In genomic region chr19:49913720-49914119, GRCh38 we compare ENCODE assay signal across 1 cellular context.
TF ChIP-seq lines count a peak whose summit lies in the region.

No MANE protein-coding gene starts in this region.

TF ChIP-seq in GM23338, 12 proteins besides CTCF, POLR2A, EP300 and RAD21:
- no peak for TF ChIP-seq REST (IDR thresholded peaks at IDR 0.05; ENCODE audit: unreplicated experiment)
- TF ChIP-seq STAT1 (IDR thresholded peaks at IDR 0.05; ENCODE audit: unreplicated experiment), result no peak
- no peak for TF ChIP-seq NANOG (IDR thresholded peaks at IDR 0.05; ENCODE audit: borderline replicate concordance)
- no peak for TF ChIP-seq CREB1 (CRISPR knock-in tag; IDR thresholded peaks at IDR 0.05; ENCODE audit: low read depth)
- TF ChIP-seq JUNB (IDR thresholded peaks at IDR 0.05; ENCODE audit: unreplicated experiment), result no peak
- TF ChIP-seq ETS1 (IDR thresholded peaks at IDR 0.05), result no peak
- TF ChIP-seq ZNF331 (CRISPR knock-in tag; IDR thresholded peaks at IDR 0.05; ENCODE audit: low read depth), result no peak
- no peak for TF ChIP-seq POLR2AphosphoS5 (IDR thresholded peaks at IDR 0.05; ENCODE audit: low read depth)
- TF ChIP-seq EZH2phosphoT487 (IDR thresholded peaks at IDR 0.05; ENCODE audit: unreplicated experiment), result no peak
- no peak for TF ChIP-seq ZNF114 (CRISPR knock-in tag; IDR thresholded peaks at IDR 0.05)
- no peak for TF ChIP-seq ZNF462 (CRISPR knock-in tag; IDR thresholded peaks at IDR 0.05)
- TF ChIP-seq EZH2 (IDR thresholded peaks at IDR 0.05; ENCODE audit: low read depth, unreplicated experiment), result no peak
